Comparison of ENCODE assay signal across 8 cellular contexts in genomic region chr3:141105828-141106628, GRCh38. TPM values are rescaled to one million over a fixed set of nuclear protein-coding genes. Genes with fewer than 3 reads are reported as not detected.
A peak's percentile ranks its signal among the peaks of the same experiment; 100 is the strongest.
DNase-seq lines count a peak whose midpoint lies in the region; ATAC-seq and TF ChIP-seq lines count a peak whose summit lies in the region.

No MANE protein-coding gene starts in this region.

- intact Hi-C loops in PC-9 (cut with micrococcal nuclease; ENCODE audit: unreplicated experiment) = loop anchor here (1.0 to 5.0 kb wide), 4 partner anchors 87 to 208 kb away; no protein-coding TSS in a partner anchor

- CTCF ChIA-PET in PC-9 (lab: Charles Lee) = interaction anchor here (0.5 kb wide), 1 partner anchor 35 kb away, joined by 3 read pairs; no protein-coding TSS in a partner anchor

- ATAC-seq in activated T-cell treated with anti-CD3 and anti-CD28 coated beads, Interleukin-2, amount 50 U/mL, for 4 hours = peak in 1 of 2 donors; percentile 58

- H3K4me2 ChIP-seq in KMS-11 (no peak overlapping the region), PC-9 (no peak overlapping the region)

- peaks cover 5% of the 10 kb centered on the region for H3K27me3 Mint-ChIP-seq in activated T-cell treated with anti-CD3 and anti-CD28 coated beads, Interleukin-2, amount 50 U/mL, for 4 hours (ENCODE audit: low read depth)
- H3K27me3 Mint-ChIP-seq in type B pancreatic cell = no peaks in the 10 kb centered on the region

- TF ChIP-seq CTCF in KMS-11 (conservative IDR thresholded peaks at IDR 0.05; ENCODE audit: low read depth, low read length) = peak; percentile 92
- TF ChIP-seq CTCF in PC-9 (conservative IDR thresholded peaks at IDR 0.05) = peak; percentile 79
- peak; percentile 80 for TF ChIP-seq CTCF in fibroblast of pulmonary artery (IDR thresholded peaks at IDR 0.05; ENCODE audit: low read length, missing control alignments)
- peak; percentile 89 for TF ChIP-seq CTCF in type B pancreatic cell (conservative IDR thresholded peaks at IDR 0.05)

- DNase-seq in NCI-H1417 (lab: John Stamatoyannopoulos, UW) (peak; percentile 44 to 91 (median 89)), NCI-H1417 treated with DMSO at 0.1 percent for 48 hours (lab: John Stamatoyannopoulos, UW) (no peak), PC-9 (peak; percentile 44 to 45), fibroblast of pulmonary artery (ENCODE audit: low read depth) (peak; percentile 92), non-pigmented ciliary epithelial cell (ENCODE audit: low read depth) (peak; percentile 72), type B pancreatic cell (ENCODE audit: extremely low spot score, unreplicated experiment) (no peak)
- DNase-seq in activated T-cell treated with anti-CD3 and anti-CD28 coated beads, Interleukin-2, amount 50 U/mL, for 4 hours = peak; percentile 45

- no peaks in the 10 kb centered on the region for H3K4me1 Mint-ChIP-seq in activated T-cell treated with anti-CD3 and anti-CD28 coated beads, Interleukin-2, amount 50 U/mL, for 4 hours (ENCODE audit: low read depth)
- peaks cover 32% of the 10 kb centered on the region for H3K4me1 Mint-ChIP-seq in type B pancreatic cell (ENCODE audit: unreplicated experiment)

- H3K27me3 ChIP-seq in KMS-11 (ENCODE audit: insufficient read depth, low read depth) (no peaks in the 10 kb centered on the region), PC-9 (ENCODE audit: insufficient read depth, low read depth) (peaks cover 11% of the 10 kb centered on the region; the same call in 1 of the 2 replicates)

- H3K79me2 ChIP-seq in KMS-11 (ENCODE audit: insufficient read depth, low read depth) (no peaks in the 10 kb centered on the region), PC-9 (ENCODE audit: low read depth) (no peaks in the 10 kb centered on the region)

- POLR2A ChIA-PET in PC-9 (lab: Charles Lee; ENCODE audit: unreplicated experiment) = no interaction called here

- H4K20me1 ChIP-seq in KMS-11 (ENCODE audit: insufficient read depth) (no peaks in the 10 kb centered on the region), PC-9 (ENCODE audit: insufficient read depth) (no peaks in the 10 kb centered on the region)

- H3K9me2 ChIP-seq in PC-9 (ENCODE audit: insufficient read depth) = no peaks in the 10 kb centered on the region

- H3K4me3 Mint-ChIP-seq in activated T-cell treated with anti-CD3 and anti-CD28 coated beads, Interleukin-2, amount 50 U/mL, for 4 hours = no peak overlapping the region
- H3K4me3 Mint-ChIP-seq in type B pancreatic cell = no peak overlapping the region

- H3K4me1 ChIP-seq in KMS-11 (ENCODE audit: low read depth, poor library complexity, severe bottlenecking) (no peaks in the 10 kb centered on the region), PC-9 (replicated peaks; ENCODE audit: insufficient read depth) (no peaks in the 10 kb centered on the region)

- H3K4me3 ChIP-seq in KMS-11 (IDR thresholded peaks at IDR 0.05; ENCODE audit: insufficient read depth, low read depth, low read length) (no peak overlapping the region), PC-9 (no peak overlapping the region), fibroblast of pulmonary artery (replicated peaks; ENCODE audit: low read depth, low read length) (no peak overlapping the region)

- no peaks in the 10 kb centered on the region for H3K36me3 Mint-ChIP-seq in activated T-cell treated with anti-CD3 and anti-CD28 coated beads, Interleukin-2, amount 50 U/mL, for 4 hours (ENCODE audit: insufficient read depth)
- H3K36me3 Mint-ChIP-seq in type B pancreatic cell = peaks cover 12% of the 10 kb centered on the region

- H3K9ac ChIP-seq in KMS-11 = no peak overlapping the region

- no peak overlapping the region for H3K27ac Mint-ChIP-seq in type B pancreatic cell

- H3K9me3 ChIP-seq in PC-9 (ENCODE audit: insufficient read depth, low read depth) = 0 out of 2 replicates have a peak, but pooled peaks cover 4% of the 10 kb centered on the region

- H3F3A ChIP-seq in PC-9 (ENCODE audit: insufficient read depth, low read depth) = no peaks in the 10 kb centered on the region

- H3K27ac ChIP-seq in KMS-11 (no peak overlapping the region), PC-9 (no peak overlapping the region)

- H3K9me3 Mint-ChIP-seq in activated T-cell treated with anti-CD3 and anti-CD28 coated beads, Interleukin-2, amount 50 U/mL, for 4 hours = no peaks in the 10 kb centered on the region
- no peaks in the 10 kb centered on the region for H3K9me3 Mint-ChIP-seq in type B pancreatic cell

- BruUV-seq in PC-9 (replicated peaks; lab: Mats Ljungman, UMichigan) = no TSS peak

- no peak overlapping the region for H2AFZ ChIP-seq in KMS-11 (ENCODE audit: low read depth)
- H2AFZ ChIP-seq in PC-9 = no peak overlapping the region

- no peaks in the 10 kb centered on the region for H3K36me3 ChIP-seq in KMS-11 (ENCODE audit: insufficient read depth)
- H3K36me3 ChIP-seq in PC-9 (ENCODE audit: low read depth) = no peaks in the 10 kb centered on the region

RNA-seq across cellular contexts. Expression of gene SPSB4, which starts 54.9 kb away (rescaled TPM):
- total RNA-seq in PC-9 (2021) (not detected in 2 replicates), type B pancreatic cell (ENCODE audit: low replicate concordance) (4.7 and 23.8 TPM in 2 replicates)
- total RNA-seq in activated T-cell treated with anti-CD3 and anti-CD28 coated beads, Interleukin-2, amount 50 U/mL, for 4 hours = not detected

Comparison
In these comparisons a context has a peak if more than half of its experiments do, and no peak if none do; other contexts are left out.
1. DNase-seq: peak in NCI-H1417 (3 of 3), PC-9 (2 of 2), activated T-cell treated with anti-CD3 and anti-CD28 coated beads, Interleukin-2, amount 50 U/mL, for 4 hours (single experiment), fibroblast of pulmonary artery (single experiment) and non-pigmented ciliary epithelial cell (single experiment); none in NCI-H1417 treated with DMSO at 0.1 percent for 48 hours (single experiment) and type B pancreatic cell (single experiment).
2. Peak in every context shown above with its lines, with median percentiles within 50 percentile points of each other: CTCF ChIP-seq.